Comparison of ENCODE assay signal across 7 cellular contexts in genomic region chr11:35082322-35083180, GRCh38. TPM values are rescaled to one million over a fixed set of nuclear protein-coding genes. Genes with fewer than 3 reads are reported as not detected.
DNase-seq lines count a peak whose midpoint lies in the region; ATAC-seq and TF ChIP-seq lines count a peak whose summit lies in the region.

No MANE protein-coding gene starts in this region.

- no peak for TF ChIP-seq POLR2A in gastroesophageal sphincter (IDR thresholded peaks at IDR 0.05)

- H3K9me3 ChIP-seq in gastroesophageal sphincter = no peaks in the 10 kb centered on the region

- DNase-seq in OCI-M1 (lab: John Stamatoyannopoulos, UW) (peak; percentile 86), renal cortical epithelial cell (ENCODE audit: low read depth) (peak; percentile 78), SHP77 (lab: John Stamatoyannopoulos, UW) (no peak)
- DNase-seq in activated T-helper 1 cell treated with anti-CD3 and anti-CD28 coated beads, Interleukin-2, amount 50 U/mL, for 16 hours (ENCODE audit: low read depth in 1 of 2, low spot score in 1 of 2) = peak; percentile 60 to 61

- H3K27me3 ChIP-seq in gastroesophageal sphincter = no peaks in the 10 kb centered on the region

- peaks cover 10 to 58% (median 42%) of the 10 kb centered on the region in 3 donors for H3K4me1 ChIP-seq in gastroesophageal sphincter

- ATAC-seq in GM18861 (IDR thresholded peaks at IDR 0.05; ENCODE audit: unreplicated experiment) (peak; percentile 58), HG02943 (IDR thresholded peaks at IDR 0.05; ENCODE audit: low read depth, unreplicated experiment) (peak; percentile 68), gastroesophageal sphincter (peak; percentile 64)

- 6 to 50% methylated on average over 2 to 5 of the region's 15 CpGs for WGBS in gastroesophageal sphincter (ENCODE audit: low coverage in 1 of 2), 2 donors

- no peak overlapping the region for H3K4me3 ChIP-seq in gastroesophageal sphincter

- TF ChIP-seq CTCF in gastroesophageal sphincter (IDR thresholded peaks at IDR 0.05) = peak in 1 of 4 experiments; percentile 8

- H3K36me3 ChIP-seq in gastroesophageal sphincter = no peaks in the 10 kb centered on the region

- H3K27ac ChIP-seq in gastroesophageal sphincter = peak overlapping the region; percentile 73 to 88 (median 82)

- TF ChIP-seq EP300 in gastroesophageal sphincter (IDR thresholded peaks at IDR 0.05) = no peak

RNA-seq across cellular contexts. Expression of gene CD44, which starts 56.4 kb away (rescaled TPM):
- total RNA-seq in gastroesophageal sphincter (100 to 1,000 TPM; 211 to 319 (median 266) TPM), renal cortical epithelial cell (259 and 461 TPM in 2 replicates)

Comparison
In these comparisons a context has a peak if more than half of its experiments do, and no peak if none do; other contexts are left out.
1. DNase-seq: peak in OCI-M1 (single experiment), activated T-helper 1 cell treated with anti-CD3 and anti-CD28 coated beads, Interleukin-2, amount 50 U/mL, for 16 hours (2 of 2) and renal cortical epithelial cell (single experiment); none in SHP77 (0 of 2).
2. Peak in every context shown above with its lines, with median percentiles within 50 percentile points of each other: ATAC-seq.